Comparison of ENCODE assay signal across 13 cellular contexts in genomic region chr6:40037271-40037670, GRCh38.
DNase-seq lines count a peak whose midpoint lies in the region; TF ChIP-seq lines count a peak whose summit lies in the region.
"Had no signal": no experiment of that assay in that cellular context is flagged by ENCODE, and none has a peak within 500 bp of the region (broad histone marks: within the 10 kb centered on the region; RNA-seq: fewer than 3 reads in every experiment).

No MANE protein-coding gene starts in this region.

- no TSS peak for BruUV-seq in mammary epithelial cell (replicated peaks; lab: Mats Ljungman, UMichigan)

- DNase-seq in mammary epithelial cell (peak; percentile 57), breast epithelium (ENCODE audit: low spot score in 2 of 2) (no peak), epithelial cell of esophagus (ENCODE audit: low read depth) (peak; percentile 19), esophagus muscularis mucosa (ENCODE audit: extremely low spot score) (peak; percentile 87), NCI-H526 treated with DMSO at 0.1 percent for 48 hours (lab: John Stamatoyannopoulos, UW) (no peak), hepatic stellate cell (ENCODE audit: low spot score) (no peak)
- DNase-seq: C1 segment of cervical spinal cord; Caco-2; CD8-positive, alpha-beta T cell; DND-41; GOT3; HFFc6 had no signal

- dilution Hi-C loops in mammary epithelial cell (cut with HindIII; ENCODE audit: low sequenced_read_pairs), result no loop called here

- no peak overlapping the region for H3K4me2 ChIP-seq in mammary epithelial cell (ENCODE audit: insufficient read depth, low read depth, low read length)

- CTCF ChIA-PET in mammary epithelial cell (lab: Charles Lee; ENCODE audit: low non-redundant PET), result no interaction called here

- H3K4me3 ChIP-seq in mammary epithelial cell (replicated peaks in 1 of 3; ENCODE audit: insufficient read depth in 1 of 3, low read depth in 2 of 3, low read length in 3 of 3) (no peak overlapping the region), breast epithelium (no peak overlapping the region), epithelial cell of esophagus (ENCODE audit: low read length) (no peak overlapping the region), esophagus muscularis mucosa (no peak overlapping the region)
- H3K4me3 ChIP-seq: HAP-1 had no signal

- no peak for TF ChIP-seq EP300 in esophagus muscularis mucosa (IDR thresholded peaks at IDR 0.05)

- H3K27me3 ChIP-seq in mammary epithelial cell (ENCODE audit: insufficient read depth, low read length) (no peaks in the 10 kb centered on the region), breast epithelium (no peaks in the 10 kb centered on the region), esophagus muscularis mucosa (peaks cover 0 to 10% (median 0%) of the 10 kb centered on the region in 4 donors)

- no peaks in the 10 kb centered on the region for H4K20me1 ChIP-seq in mammary epithelial cell (ENCODE audit: insufficient read depth, low read length)

- H3K9me3 ChIP-seq in mammary epithelial cell (replicated peaks; ENCODE audit: insufficient read depth, low read length) (no peaks in the 10 kb centered on the region), breast epithelium (no peaks in the 10 kb centered on the region), esophagus muscularis mucosa (peaks cover 0 to 6% (median 3%) of the 10 kb centered on the region in 4 donors)
- H3K9me3 ChIP-seq: Caco-2, HAP-1 had no signal

- no peak overlapping the region for H3K9ac ChIP-seq in mammary epithelial cell (ENCODE audit: insufficient read depth, low read length)

- H2AFZ ChIP-seq in mammary epithelial cell (ENCODE audit: low read depth, low read length), result no peak overlapping the region

- TF ChIP-seq POLR2A in breast epithelium (IDR thresholded peaks at IDR 0.05) (no peak), esophagus muscularis mucosa (IDR thresholded peaks at IDR 0.05; ENCODE audit: low read depth) (no peak)

- H3K4me1 ChIP-seq in mammary epithelial cell (ENCODE audit: insufficient read depth, low read length), result peaks cover 26% of the 10 kb centered on the region
- H3K4me1 ChIP-seq in breast epithelium, result no peaks in the 10 kb centered on the region
- H3K4me1 ChIP-seq in esophagus muscularis mucosa, result no peaks in the 10 kb centered on the region
- H3K4me1 ChIP-seq: Caco-2, HAP-1 had no signal

- TF ChIP-seq CTCF in mammary epithelial cell (conservative IDR thresholded peaks at IDR 0.05 in 1 of 2, IDR thresholded peaks at IDR 0.05 in 1 of 2; ENCODE audit: extremely low read depth in 1 of 2, insufficient read depth in 1 of 2, low read depth in 1 of 2, low read length in 2 of 2), result no peak
- TF ChIP-seq CTCF in breast epithelium (IDR thresholded peaks at IDR 0.05), result no peak
- TF ChIP-seq CTCF in epithelial cell of esophagus (IDR thresholded peaks at IDR 0.05; ENCODE audit: insufficient read depth, low read depth, low read length, missing control alignments), result no peak
- no peak for TF ChIP-seq CTCF in esophagus muscularis mucosa (IDR thresholded peaks at IDR 0.05)

- in situ Hi-C loops in mammary epithelial cell (cut with MboI; ENCODE audit: low sequenced_read_pairs in 2 of 2), result no loop called here

- intact Hi-C loops in mammary epithelial cell (cut with micrococcal nuclease) (no loop called here), breast epithelium (cut with DNase I; ENCODE audit: low total_unique reads) (no loop called here), esophagus muscularis mucosa (cut with DNase I) (no loop called here)

- no peaks in the 10 kb centered on the region for H3K79me2 ChIP-seq in mammary epithelial cell (ENCODE audit: insufficient read depth, low read length)

- H3K36me3 ChIP-seq in mammary epithelial cell (ENCODE audit: insufficient read depth, low read length), result no peaks in the 10 kb centered on the region
- H3K36me3 ChIP-seq in breast epithelium, result no peaks in the 10 kb centered on the region
- no peaks in the 10 kb centered on the region for H3K36me3 ChIP-seq in esophagus muscularis mucosa
- H3K36me3 ChIP-seq: HAP-1 had no signal

- H3K27ac ChIP-seq in mammary epithelial cell (ENCODE audit: insufficient read depth, low read depth, low read length), result no peak overlapping the region
- H3K27ac ChIP-seq in breast epithelium, result no peak overlapping the region
- no peak overlapping the region for H3K27ac ChIP-seq in esophagus muscularis mucosa (replicated peaks in 1 of 4)

Comparison
In these comparisons a context has a peak if more than half of its experiments do, and no peak if none do; other contexts are left out.
1. DNase-seq: peak in mammary epithelial cell (single experiment), epithelial cell of esophagus (single experiment) and esophagus muscularis mucosa (single experiment); none in breast epithelium (0 of 2), NCI-H526 treated with DMSO at 0.1 percent for 48 hours (single experiment) and hepatic stellate cell (single experiment).